ENCODE assay signal across 21 cellular contexts in the genomic region with DNA sequence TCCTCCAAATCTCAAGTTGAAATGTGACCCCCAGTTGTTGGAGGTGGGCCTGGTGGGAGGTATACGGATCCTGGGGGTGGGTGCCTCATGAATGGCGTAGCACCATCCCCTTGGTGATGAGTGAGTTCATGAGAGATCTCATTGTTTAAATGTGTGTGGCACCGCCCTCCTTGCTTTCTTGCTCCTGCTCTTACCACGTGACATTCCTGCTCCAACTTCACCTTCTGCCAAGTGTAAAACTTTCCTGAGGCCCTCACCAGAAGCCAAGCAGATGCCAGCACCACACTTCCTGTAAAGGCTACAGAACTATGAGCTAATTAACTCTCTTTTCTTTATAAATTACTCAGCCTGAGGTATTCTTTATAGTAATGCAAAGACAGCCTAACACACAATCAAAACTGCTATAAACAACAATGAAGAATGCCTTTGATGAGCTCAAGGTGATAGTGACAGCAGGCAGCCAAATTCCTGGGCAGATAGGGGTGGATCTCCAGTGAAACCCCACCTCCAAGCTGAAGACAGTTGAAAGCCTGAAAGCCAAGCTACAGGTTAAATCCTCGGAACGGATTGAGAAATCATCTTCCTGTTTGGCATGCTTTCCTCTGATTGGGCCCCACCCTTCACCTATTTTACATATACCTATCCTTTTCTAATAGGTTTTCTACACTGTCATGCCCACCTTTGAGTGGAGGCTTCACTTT. TPM values are rescaled to one million over a fixed set of nuclear protein-coding genes. Genes with fewer than 3 reads are reported as not detected.
DNase-seq lines count a peak whose midpoint lies in the region; ATAC-seq, FAIRE-seq and TF ChIP-seq lines count a peak whose summit lies in the region.
"Had no signal": no experiment of that assay in that cellular context is flagged by ENCODE, and none has a peak within 500 bp of the region (broad histone marks: within the 10 kb centered on the region; RNA-seq: fewer than 3 reads in every experiment).

No MANE protein-coding gene starts in this region.

- H3K9me1 ChIP-seq in keratinocyte (ENCODE audit: control insufficient read depth, extremely low read depth, insufficient read depth, low read length), result no peaks in the 10 kb centered on the region

- intact Hi-C loops in activated CD8-positive, alpha-beta T cell treated with anti-CD3 and anti-CD28 coated beads for 36 hours (cut with micrococcal nuclease), result no loop called here

- no peak overlapping the region for H2AFZ ChIP-seq in keratinocyte (ENCODE audit: control insufficient read depth, low read length)
- H2AFZ ChIP-seq: PC-9 had no signal

- H3K4me1 Mint-ChIP-seq in activated CD4-positive, alpha-beta memory T cell treated with anti-CD3 and anti-CD28 coated beads, Interleukin-2, amount 10 ng/mL, durations not matched to agents 7 days and 5 days, result no peaks in the 10 kb centered on the region
- H3K4me1 Mint-ChIP-seq in activated CD8-positive, alpha-beta T cell treated with anti-CD3 and anti-CD28 coated beads for 36 hours (ENCODE audit: low read depth), result no peaks in the 10 kb centered on the region

- FAIRE-seq in keratinocyte (lab: Jason Lieb, UNC), result peak; percentile 74
- FAIRE-seq: G401.6, GM12892 had no signal

- H3K27ac ChIP-seq in epithelial cell of prostate (peak overlapping the region; percentile 31), keratinocyte (ENCODE audit: control insufficient read depth, insufficient read depth, low read length) (peak overlapping the region; percentile 10)
- H3K27ac ChIP-seq: HL-60, PC-9 had no signal

- dilution Hi-C loops in keratinocyte (cut with MboI; ENCODE audit: extremely low pct_ligation_motif_present, low sequenced_read_pairs), result no loop called here

- H3K27me3 Mint-ChIP-seq in activated CD4-positive, alpha-beta memory T cell treated with anti-CD3 and anti-CD28 coated beads, Interleukin-2, amount 10 ng/mL, durations not matched to agents 7 days and 5 days, result peaks cover 4% of the 10 kb centered on the region
- H3K27me3 Mint-ChIP-seq in activated CD8-positive, alpha-beta T cell treated with anti-CD3 and anti-CD28 coated beads for 36 hours, result peaks cover 3% of the 10 kb centered on the region

- no peak overlapping the region for H3K9ac ChIP-seq in keratinocyte (ENCODE audit: control insufficient read depth, extremely low read depth, insufficient read depth, low read length)
- H3K9ac ChIP-seq: SK-N-SH had no signal

- H3K27me3 ChIP-seq in keratinocyte (ENCODE audit: control insufficient read depth, extremely low read depth, insufficient read depth, low read length), result no peaks in the 10 kb centered on the region

- no peaks in the 10 kb centered on the region for H4K20me1 ChIP-seq in keratinocyte (ENCODE audit: control insufficient read depth, extremely low read depth, insufficient read depth, low read length)

- peak; percentile 8 for DNase-seq in HT-29 (ENCODE audit: low spot score)
- DNase-seq in SW480 (ENCODE audit: low spot score), result peak; percentile 9
- no peak for DNase-seq in epithelial cell of prostate (ENCODE audit: low read depth, low spot score)
- peak; percentile 42 for DNase-seq in keratinocyte (ENCODE audit: low read depth, low spot score)
- DNase-seq in activated CD4-positive, alpha-beta memory T cell treated with anti-CD3 and anti-CD28 coated beads, Interleukin-2, amount 10 ng/mL, durations not matched to agents 7 days and 5 days, result no peak
- no peak for DNase-seq in activated CD8-positive, alpha-beta T cell treated with anti-CD3 and anti-CD28 coated beads for 36 hours
- DNase-seq in DMS114 treated with DMSO at 0.1 percent for 48 hours (lab: John Stamatoyannopoulos, UW; ENCODE audit: unreplicated experiment), result no peak
- no peak for DNase-seq in GM10248 (ENCODE audit: extremely low spot score)
- DNase-seq: ACHN; Calu3; CD4-positive, CD25-positive, alpha-beta regulatory T cell; DMS79; NCI-H1417 treated with DMSO at 0.1 percent for 48 hours; NCI-H2081 treated with DMSO at 0.1 percent for 48 hours; NCI-H2227 treated with DMSO at 0.1 percent for 48 hours; NCI-H526 treated with DMSO at 0.1 percent for 48 hours; PC-9; SK-N-SH had no signal

- peaks cover 3% of the 10 kb centered on the region for H3K9me3 ChIP-seq in keratinocyte (ENCODE audit: control insufficient read depth, low read depth, low read length)
- H3K9me3 ChIP-seq: SK-N-SH had no signal

- CTCF ChIA-PET in activated CD4-positive, alpha-beta memory T cell treated with anti-CD3 and anti-CD28 coated beads, Interleukin-2, amount 10 ng/mL, durations not matched to agents 7 days and 5 days (lab: Charles Lee), result interaction anchor here (1.1 kb wide), 1 partner anchor 196 kb away, joined by 3 read pairs; no protein-coding TSS in a partner anchor
- CTCF ChIA-PET in activated CD8-positive, alpha-beta T cell treated with anti-CD3 and anti-CD28 coated beads for 36 hours (lab: Charles Lee), result interaction anchor here (3.5 to 5.5 kb wide), 2 partner anchors 7 to 33 kb away, joined by 31 to 71 read pairs; a partner anchor contains a TSS
- CTCF ChIA-PET in GM10248 (lab: Yijun Ruan, JAX), result interaction anchor here (1.5 to 1.9 kb wide), 2 partner anchors 11 to 32 kb away, joined by 5 to 8 read pairs; no protein-coding TSS in a partner anchor

- no peak overlapping the region for H3K4me3 ChIP-seq in keratinocyte (ENCODE audit: control insufficient read depth in 2 of 3, extremely low read depth in 1 of 3, insufficient read depth in 2 of 3, low read depth in 1 of 3, low read length in 3 of 3)
- H3K4me3 ChIP-seq: PC-9 had no signal

- no peak overlapping the region for H3K27ac Mint-ChIP-seq in activated CD4-positive, alpha-beta memory T cell treated with anti-CD3 and anti-CD28 coated beads, Interleukin-2, amount 10 ng/mL, durations not matched to agents 7 days and 5 days
- no peak overlapping the region for H3K27ac Mint-ChIP-seq in activated CD8-positive, alpha-beta T cell treated with anti-CD3 and anti-CD28 coated beads for 36 hours
- H3K27ac Mint-ChIP-seq: CD4-positive, CD25-positive, alpha-beta regulatory T cell had no signal

- peaks cover 4% of the 10 kb centered on the region for H3K36me3 Mint-ChIP-seq in activated CD4-positive, alpha-beta memory T cell treated with anti-CD3 and anti-CD28 coated beads, Interleukin-2, amount 10 ng/mL, durations not matched to agents 7 days and 5 days (ENCODE audit: low read depth)
- no peaks in the 10 kb centered on the region for H3K36me3 Mint-ChIP-seq in activated CD8-positive, alpha-beta T cell treated with anti-CD3 and anti-CD28 coated beads for 36 hours (ENCODE audit: low read depth)
- H3K36me3 Mint-ChIP-seq: CD4-positive, CD25-positive, alpha-beta regulatory T cell had no signal

- H3K4me1 ChIP-seq in keratinocyte (ENCODE audit: control insufficient read depth, extremely low read depth, insufficient read depth, low read length), result peaks cover 25% of the 10 kb centered on the region

- TF ChIP-seq CTCF in keratinocyte (optimal IDR thresholded peaks at IDR 0.05 in 1 of 3, IDR thresholded peaks at IDR 0.05 in 1 of 3, conservative IDR thresholded peaks at IDR 0.05 in 1 of 3; ENCODE audit: extremely low read depth in 1 of 3, insufficient read depth in 2 of 3, low read length in 3 of 3) (no peak), GM10248 (IDR thresholded peaks at IDR 0.05; ENCODE audit: control extremely low read depth, extremely low read depth, low read depth, missing control alignments) (no peak)
- no peak for TF ChIP-seq CTCF in activated CD8-positive, alpha-beta T cell treated with anti-CD3 and anti-CD28 coated beads for 36 hours (IDR thresholded peaks at IDR 0.05)

- ATAC-seq in activated CD8-positive, alpha-beta T cell treated with anti-CD3 and anti-CD28 coated beads for 36 hours, result no peak

- H3K4me3 Mint-ChIP-seq in activated CD4-positive, alpha-beta memory T cell treated with anti-CD3 and anti-CD28 coated beads, Interleukin-2, amount 10 ng/mL, durations not matched to agents 7 days and 5 days, result no peak overlapping the region
- H3K4me3 Mint-ChIP-seq in activated CD8-positive, alpha-beta T cell treated with anti-CD3 and anti-CD28 coated beads for 36 hours, result no peak overlapping the region
- H3K4me3 Mint-ChIP-seq: CD4-positive, CD25-positive, alpha-beta regulatory T cell had no signal

- no peak overlapping the region for H3K4me2 ChIP-seq in keratinocyte (ENCODE audit: control insufficient read depth, extremely low read depth, insufficient read depth, low read depth, low read length)
- H3K4me2 ChIP-seq: PC-9, SK-N-SH had no signal

- H3K79me2 ChIP-seq in keratinocyte (ENCODE audit: control insufficient read depth, insufficient read depth, low read length), result no peaks in the 10 kb centered on the region

- POLR2A ChIA-PET in activated CD4-positive, alpha-beta memory T cell treated with anti-CD3 and anti-CD28 coated beads, Interleukin-2, amount 10 ng/mL, durations not matched to agents 7 days and 5 days (lab: Charles Lee), result interaction anchor here (1.2 kb wide), 1 partner anchor 35 kb away, joined by 6 read pairs; a partner anchor contains a TSS
- POLR2A ChIA-PET in activated CD8-positive, alpha-beta T cell treated with anti-CD3 and anti-CD28 coated beads for 36 hours (lab: Charles Lee), result no interaction called here
- POLR2A ChIA-PET in GM10248 (lab: Yijun Ruan, JAX), result interaction anchor here (1.1 kb wide), 1 partner anchor 31 kb away, joined by 3 read pairs; no protein-coding TSS in a partner anchor

- no peaks in the 10 kb centered on the region for H3K36me3 ChIP-seq in keratinocyte (ENCODE audit: control insufficient read depth in 2 of 2, extremely low read depth in 1 of 2, insufficient read depth in 2 of 2, low read length in 2 of 2)

- H3K9me3 Mint-ChIP-seq in activated CD4-positive, alpha-beta memory T cell treated with anti-CD3 and anti-CD28 coated beads, Interleukin-2, amount 10 ng/mL, durations not matched to agents 7 days and 5 days, result peaks cover 3% of the 10 kb centered on the region
- H3K9me3 Mint-ChIP-seq in activated CD8-positive, alpha-beta T cell treated with anti-CD3 and anti-CD28 coated beads for 36 hours, result peaks cover 1% of the 10 kb centered on the region
- H3K9me3 Mint-ChIP-seq: CD4-positive, CD25-positive, alpha-beta regulatory T cell had no signal

RNA-seq across cellular contexts. Expression of a gene that starts 26.9 kb away (rescaled TPM):
- 12.6 and 14.6 TPM in 2 replicates for total RNA-seq in HT-29 (2014; rRNA removed; shearing (Covaris generic))
- polyA plus RNA-seq in keratinocyte, result 4.5 to 7.4 TPM (median 6.4 TPM) in 3 replicates
- polyA plus RNA-seq in keratinocyte (2011; ENCODE audit: low read depth), result 2.0 TPM
- polyA plus RNA-seq in keratinocyte (2011; cell fraction: cytosol; rRNA removed), result 3.3 and 5.3 TPM in 2 replicates
- 5.7 and 6.7 TPM in 2 replicates for polyA plus RNA-seq in keratinocyte (2011; cell fraction: nucleus; rRNA removed)
- polyA plus RNA-seq in keratinocyte (2012; ENCODE audit: low replicate concordance), result 5.1 and 9.2 TPM in 2 replicates
- 1.4 to 3.0 TPM (median 2.3 TPM) in 3 replicates for polyA minus RNA-seq in keratinocyte
- 2.5 TPM for polyA minus RNA-seq in keratinocyte (2011; cell fraction: cytosol; rRNA and poly(A)+ RNA removed)
- polyA minus RNA-seq in keratinocyte (2011; cell fraction: nucleus; rRNA and poly(A)+ RNA removed), result 2.3 and 2.6 TPM in 2 replicates
- total RNA-seq in activated CD4-positive, alpha-beta memory T cell treated with anti-CD3 and anti-CD28 coated beads, Interleukin-2, amount 10 ng/mL, durations not matched to agents 7 days and 5 days, result 10 to 100 TPM; 18.1 to 19.1 TPM
- 10 to 100 TPM; 13.8 to 14.0 TPM for total RNA-seq in activated CD8-positive, alpha-beta T cell treated with anti-CD3 and anti-CD28 coated beads for 36 hours

RNA-seq across cellular contexts. Expression of a gene that starts 27.3 kb away (rescaled TPM):
- 12.3 and 13.0 TPM in 2 replicates for total RNA-seq in HT-29 (2014; rRNA removed; shearing (Covaris generic))
- 9.7 to 20.3 TPM (median 16.1 TPM) in 3 replicates for polyA plus RNA-seq in keratinocyte
- polyA plus RNA-seq in keratinocyte (2011; ENCODE audit: low read depth), result 66.6 TPM
- 9.7 and 12.0 TPM in 2 replicates for polyA plus RNA-seq in keratinocyte (2011; cell fraction: cytosol; rRNA removed)
- polyA plus RNA-seq in keratinocyte (2011; cell fraction: nucleus; rRNA removed), result 14.1 and 24.5 TPM in 2 replicates
- polyA plus RNA-seq in keratinocyte (2012; ENCODE audit: low replicate concordance), result 16.5 and 17.7 TPM in 2 replicates
- polyA minus RNA-seq in keratinocyte, result 1.2 to 7.4 TPM (median 2.0 TPM) in 3 replicates
- polyA minus RNA-seq in keratinocyte (2011; cell fraction: cytosol; rRNA and poly(A)+ RNA removed), result 10.6 TPM
- polyA minus RNA-seq in keratinocyte (2011; cell fraction: nucleus; rRNA and poly(A)+ RNA removed), result 5.5 and 7.8 TPM in 2 replicates
- 10 to 100 TPM; 25.5 to 26.2 TPM for total RNA-seq in activated CD4-positive, alpha-beta memory T cell treated with anti-CD3 and anti-CD28 coated beads, Interleukin-2, amount 10 ng/mL, durations not matched to agents 7 days and 5 days
- 10 to 100 TPM; 41.7 to 47.0 TPM for total RNA-seq in activated CD8-positive, alpha-beta T cell treated with anti-CD3 and anti-CD28 coated beads for 36 hours

RNA-seq across cellular contexts. Expression of a gene that starts 34.7 kb away (rescaled TPM):
- 17.8 and 29.7 TPM in 2 replicates for total RNA-seq in HT-29 (2014; rRNA removed; shearing (Covaris generic))
- polyA plus RNA-seq in keratinocyte, result 61.5 to 89.1 TPM (median 82.9 TPM) in 3 replicates
- 49.2 TPM for polyA plus RNA-seq in keratinocyte (2011; ENCODE audit: low read depth)
- polyA plus RNA-seq in keratinocyte (2011; cell fraction: cytosol; rRNA removed), result 53.6 and 67.1 TPM in 2 replicates
- 108 and 124 TPM in 2 replicates for polyA plus RNA-seq in keratinocyte (2011; cell fraction: nucleus; rRNA removed)
- polyA plus RNA-seq in keratinocyte (2012; ENCODE audit: low replicate concordance), result 79.9 and 87.6 TPM in 2 replicates
- 43.8 to 47.3 TPM (median 45.6 TPM) in 3 replicates for polyA minus RNA-seq in keratinocyte
- 28.6 TPM for polyA minus RNA-seq in keratinocyte (2011; cell fraction: cytosol; rRNA and poly(A)+ RNA removed)
- 20.8 and 28.5 TPM in 2 replicates for polyA minus RNA-seq in keratinocyte (2011; cell fraction: nucleus; rRNA and poly(A)+ RNA removed)
- 10 to 100 TPM; 66.1 to 67.5 TPM for total RNA-seq in activated CD4-positive, alpha-beta memory T cell treated with anti-CD3 and anti-CD28 coated beads, Interleukin-2, amount 10 ng/mL, durations not matched to agents 7 days and 5 days
- 10 to 100 TPM; 33.6 to 38.7 TPM for total RNA-seq in activated CD8-positive, alpha-beta T cell treated with anti-CD3 and anti-CD28 coated beads for 36 hours

Comparison
In these comparisons a context has a peak if more than half of its experiments do, and no peak if none do; other contexts are left out.
1. DNase-seq: peak in HT-29 (single experiment), SW480 (single experiment) and keratinocyte (single experiment); none in epithelial cell of prostate (single experiment), activated CD4-positive, alpha-beta memory T cell treated with anti-CD3 and anti-CD28 coated beads, Interleukin-2, amount 10 ng/mL, durations not matched to agents 7 days and 5 days (single experiment), activated CD8-positive, alpha-beta T cell treated with anti-CD3 and anti-CD28 coated beads for 36 hours (single experiment), DMS114 treated with DMSO at 0.1 percent for 48 hours (single experiment) and GM10248 (single experiment).